20 cellular contexts compared by ENCODE assay signal in genomic region chr10:17652585-17652984, GRCh38. TPM values are rescaled to one million over a fixed set of nuclear protein-coding genes. Genes with fewer than 3 reads are reported as not detected.
DNase-seq lines count a peak whose midpoint lies in the region; ATAC-seq and TF ChIP-seq lines count a peak whose summit lies in the region.
"Had no signal": no experiment of that assay in that cellular context is flagged by ENCODE, and none has a peak within 500 bp of the region (broad histone marks: within the 10 kb centered on the region; RNA-seq: fewer than 3 reads in every experiment).

No MANE protein-coding gene starts in this region.

- H3K4me1 Mint-ChIP-seq in stimulated activated memory B cell treated with anti-CD40 and anti-IgM and Interleukin-4, amounts not matched to agents 10 μg/mL and 1 μg/mL and 100 μg/mL, for 72 hours = peaks cover 63% of the 10 kb centered on the region

- no peak for TF ChIP-seq POLR2A in esophagus muscularis mucosa (IDR thresholded peaks at IDR 0.05; ENCODE audit: low read depth)
- TF ChIP-seq POLR2A in Peyer's patch (IDR thresholded peaks at IDR 0.05) = no peak

- H3K27me3 ChIP-seq in adipocyte (replicated peaks; ENCODE audit: control insufficient read depth, insufficient read depth, low read length) (no peaks in the 10 kb centered on the region), psoas muscle (ENCODE audit: insufficient read depth in 3 of 3, low read length in 2 of 3) (no peaks in the 10 kb centered on the region), esophagus muscularis mucosa (no peaks in the 10 kb centered on the region), Peyer's patch (no peaks in the 10 kb centered on the region)
- H3K27me3 ChIP-seq: heart left ventricle had no signal

- H3K9me3 ChIP-seq in adipocyte (ENCODE audit: control insufficient read depth, low read length) = no peaks in the 10 kb centered on the region
- H3K9me3 ChIP-seq in psoas muscle = no peaks in the 10 kb centered on the region
- no peaks in the 10 kb centered on the region for H3K9me3 ChIP-seq in esophagus muscularis mucosa
- H3K9me3 ChIP-seq in Peyer's patch = no peaks in the 10 kb centered on the region

- no peak overlapping the region for H3K4me3 ChIP-seq in adipocyte (ENCODE audit: low read length)
- H3K4me3 ChIP-seq in psoas muscle = no peak overlapping the region
- no peak overlapping the region for H3K4me3 ChIP-seq in esophagus muscularis mucosa
- no peak overlapping the region for H3K4me3 ChIP-seq in Peyer's patch
- H3K4me3 ChIP-seq: coronary artery, heart left ventricle had no signal

- H3K27ac ChIP-seq in psoas muscle (no peak overlapping the region), esophagus muscularis mucosa (replicated peaks in 1 of 4) (no peak overlapping the region), Peyer's patch (no peak overlapping the region)
- H3K27ac ChIP-seq: coronary artery, epithelial cell of prostate had no signal

- peaks cover under 1% of the 10 kb centered on the region for H3K9me3 Mint-ChIP-seq in stimulated activated memory B cell treated with anti-CD40 and anti-IgM and Interleukin-4, amounts not matched to agents 10 μg/mL and 1 μg/mL and 100 μg/mL, for 72 hours

- no peak for TF ChIP-seq CTCF in psoas muscle (IDR thresholded peaks at IDR 0.05)
- no peak for TF ChIP-seq CTCF in esophagus muscularis mucosa (IDR thresholded peaks at IDR 0.05)
- no peak for TF ChIP-seq CTCF in Peyer's patch (IDR thresholded peaks at IDR 0.05)

- H3K27me3 Mint-ChIP-seq in stimulated activated memory B cell treated with anti-CD40 and anti-IgM and Interleukin-4, amounts not matched to agents 10 μg/mL and 1 μg/mL and 100 μg/mL, for 72 hours = no peaks in the 10 kb centered on the region

- TF ChIP-seq EP300 in esophagus muscularis mucosa (IDR thresholded peaks at IDR 0.05) = no peak

- no peak overlapping the region for H3K27ac Mint-ChIP-seq in stimulated activated memory B cell treated with anti-CD40 and anti-IgM and Interleukin-4, amounts not matched to agents 10 μg/mL and 1 μg/mL and 100 μg/mL, for 72 hours

- H3K4me3 Mint-ChIP-seq in stimulated activated memory B cell treated with anti-CD40 and anti-IgM and Interleukin-4, amounts not matched to agents 10 μg/mL and 1 μg/mL and 100 μg/mL, for 72 hours = no peak overlapping the region

- peaks cover 72% of the 10 kb centered on the region for H3K36me3 Mint-ChIP-seq in stimulated activated memory B cell treated with anti-CD40 and anti-IgM and Interleukin-4, amounts not matched to agents 10 μg/mL and 1 μg/mL and 100 μg/mL, for 72 hours

- H3K36me3 ChIP-seq in adipocyte (ENCODE audit: control insufficient read depth, insufficient read depth, low read length, severe bottlenecking) (no peaks in the 10 kb centered on the region), psoas muscle (ENCODE audit: insufficient read depth in 1 of 2, low read depth in 1 of 2) (peaks cover 0 to 3% of the 10 kb centered on the region in 2 donors), esophagus muscularis mucosa (no peaks in the 10 kb centered on the region), Peyer's patch (no peaks in the 10 kb centered on the region)

- H3K9ac ChIP-seq in adipocyte (ENCODE audit: low read length) = no peak overlapping the region

- ATAC-seq in GM18873 (IDR thresholded peaks at IDR 0.05; ENCODE audit: low FRiP score, unreplicated experiment) (peak; percentile 38), HG03097 (IDR thresholded peaks at IDR 0.05; ENCODE audit: low FRiP score, unreplicated experiment) (peak; percentile 45), psoas muscle (peak in 3 of 4 donors; percentile 55 to 74 (median 60))
- no peak for ATAC-seq in stimulated activated memory B cell treated with anti-CD40 and anti-IgM and Interleukin-4, amounts not matched to agents 10 μg/mL and 1 μg/mL and 100 μg/mL, for 72 hours
- ATAC-seq: heart left ventricle had no signal

- intact Hi-C loops in psoas muscle (cut with DNase I) = no loop called here
- intact Hi-C loops in esophagus muscularis mucosa (cut with DNase I) = no loop called here

- peaks cover 33% of the 10 kb centered on the region for H3K4me1 ChIP-seq in adipocyte (ENCODE audit: control insufficient read depth, insufficient read depth, low read length)
- peaks cover 66% of the 10 kb centered on the region for H3K4me1 ChIP-seq in psoas muscle
- peaks cover 17 to 53% (median 41%) of the 10 kb centered on the region in 4 donors for H3K4me1 ChIP-seq in esophagus muscularis mucosa
- peaks cover 0 to 17% (median 0%) of the 10 kb centered on the region in 4 donors for H3K4me1 ChIP-seq in Peyer's patch

- DNase-seq in adipocyte (ENCODE audit: low read depth) = peak; percentile 25
- DNase-seq in psoas muscle = no peak
- DNase-seq in esophagus muscularis mucosa (ENCODE audit: extremely low spot score) = no peak
- DNase-seq in activated CD8-positive, alpha-beta memory T cell treated with anti-CD3 and anti-CD28 coated beads, Interleukin-2, amount 50 U/mL, for 48 hours = no peak
- DNase-seq in Peyer's patch = no peak
- DNase-seq: activated effector memory CD4-positive, alpha-beta T cell treated with Interleukin-2 at 50 U/mL for 16 hours; aorta; C1 segment of cervical spinal cord; heart left ventricle; kidney glomerular epithelial cell; NCI-H2029 treated with DMSO at 0.1 percent for 48 hours; NCI-H69; small intestine; stimulated activated naive CD4-positive, alpha-beta T cell; trophoblast cell had no signal

RNA-seq across cellular contexts. Expression of gene STAM, which starts 8.6 kb away (rescaled TPM):
- total RNA-seq in psoas muscle (10 to 100 TPM; 22.1 to 42.4 (median 36.1) TPM), esophagus muscularis mucosa (10 to 100 TPM; 15.6 to 18.8 (median 17.4) TPM), Peyer's patch (10 to 100 TPM in 3 of 4 donors, 1 to 10 TPM in 1; 7.9 to 28.1 (median 16.2) TPM)
- polyA plus RNA-seq in psoas muscle = 10 to 100 TPM; 16.3 to 31.9 (median 20.0) TPM

RNA-seq across cellular contexts. Expression of gene HACD1, which starts 35.4 kb away (rescaled TPM):
- total RNA-seq in psoas muscle (10 to 100 TPM; 35.7 to 61.8 (median 38.9) TPM), esophagus muscularis mucosa (10 to 100 TPM; 51.9 to 79.9 (median 71.2) TPM), Peyer's patch (1 to 10 TPM; 1.2 to 5.8 (median 3.7) TPM)
- polyA plus RNA-seq in psoas muscle = 10 to 100 TPM; 23.4 to 32.5 (median 24.3) TPM

Comparison
In these comparisons a context has a peak if more than half of its experiments do, and no peak if none do; other contexts are left out.
1. RNA of gene HACD1, which starts 35.4 kb away (total RNA-seq): 51.9 to 79.9 TPM in esophagus muscularis mucosa and 35.7 to 61.8 TPM in psoas muscle; 1.2 to 5.8 TPM in Peyer's patch; every median in the first group is over 4 times any median in the second.